Comparison of ENCODE assay signal across 17 cellular contexts in genomic region chr9:112328545-112328944, GRCh38. TPM values are rescaled to one million over a fixed set of nuclear protein-coding genes. Genes with fewer than 3 reads are reported as not detected.
DNase-seq lines count a peak whose midpoint lies in the region; ATAC-seq and TF ChIP-seq lines count a peak whose summit lies in the region.
"Had no signal": no experiment of that assay in that cellular context is flagged by ENCODE, and none has a peak within 500 bp of the region (broad histone marks: within the 10 kb centered on the region; RNA-seq: fewer than 3 reads in every experiment).

No MANE protein-coding gene starts in this region.

- H3K4me3 Mint-ChIP-seq in MCF 10A (ENCODE audit: unreplicated experiment) (no peak overlapping the region), WTC11 (no peak overlapping the region), endodermal cell (no peak overlapping the region)
- H3K4me3 Mint-ChIP-seq in stimulated activated naive B cell treated with anti-CD40 and anti-IgM and Interleukin-4, amounts not matched to agents 10 μg/mL and 1 μg/mL and 100 μg/mL, for 72 hours: no peak overlapping the region

- in situ Hi-C loops in mammary epithelial cell (cut with MboI; ENCODE audit: low sequenced_read_pairs in 2 of 2): no loop called here

- H3K9me3 ChIP-seq in mammary epithelial cell (replicated peaks; ENCODE audit: insufficient read depth, low read length) (no peaks in the 10 kb centered on the region), endodermal cell (ENCODE audit: control insufficient read depth, low read length) (no peaks in the 10 kb centered on the region), upper lobe of left lung (no peaks in the 10 kb centered on the region)
- H3K9me3 ChIP-seq: uterus had no signal

- DNase-seq in MCF 10A (ENCODE audit: unreplicated experiment) (no peak), mammary epithelial cell (no peak), WTC11 (ENCODE audit: low spot score) (no peak), endodermal cell (no peak), glomerular visceral epithelial cell (ENCODE audit: extremely low spot score) (no peak), upper lobe of left lung (no peak)
- DNase-seq in stimulated activated naive B cell treated with anti-CD40 and anti-IgM and Interleukin-4, amounts not matched to agents 10 μg/mL and 1 μg/mL and 100 μg/mL, for 72 hours: no peak
- DNase-seq in activated CD4-positive, alpha-beta T cell treated with anti-CD3 and anti-CD28 coated beads for 1 hour: no peak
- DNase-seq: activated CD4-positive, alpha-beta T cell treated with anti-CD3 and anti-CD28 coated beads, Interleukin-2, amount 50 U/mL, for 48 hours; brain microvascular endothelial cell; KG1; SHP77; stimulated activated naive CD8-positive, alpha-beta T cell treated with anti-CD3 and anti-CD28 coated beads, Interleukin-15, Interleukin-2, amounts not matched to agents 100 U/mL and 50 U/mL, for 24 hours; T-helper 9 cell; uterus had no signal

- no peak overlapping the region for H2AFZ ChIP-seq in mammary epithelial cell (ENCODE audit: low read depth, low read length)
- H2AFZ ChIP-seq: hepatocyte had no signal

- ATAC-seq in WTC11 (no peak), upper lobe of left lung (ENCODE audit: low FRiP score in 2 of 2) (no peak)
- no peak for ATAC-seq in stimulated activated naive B cell treated with anti-CD40 and anti-IgM and Interleukin-4, amounts not matched to agents 10 μg/mL and 1 μg/mL and 100 μg/mL, for 72 hours (replicated peaks)

- H3K4me1 ChIP-seq in mammary epithelial cell (ENCODE audit: insufficient read depth, low read length) (peaks cover 3% of the 10 kb centered on the region), endodermal cell (ENCODE audit: control insufficient read depth, insufficient read depth, low read length) (no peaks in the 10 kb centered on the region), upper lobe of left lung (peaks cover 28 to 52% (median 45%) of the 10 kb centered on the region in 4 donors)

- H3K27ac Mint-ChIP-seq in MCF 10A (ENCODE audit: low read depth, unreplicated experiment) (peak overlapping the region; percentile 81), WTC11 (peak overlapping the region; percentile 88; the same call in 1 of the 2 replicates), endodermal cell (peak overlapping the region; percentile 8)
- peak overlapping the region; percentile 84 for H3K27ac Mint-ChIP-seq in stimulated activated naive B cell treated with anti-CD40 and anti-IgM and Interleukin-4, amounts not matched to agents 10 μg/mL and 1 μg/mL and 100 μg/mL, for 72 hours
- H3K27ac Mint-ChIP-seq: progenitor cell of endocrine pancreas had no signal

- no peaks in the 10 kb centered on the region for H3K27me3 ChIP-seq in mammary epithelial cell (ENCODE audit: insufficient read depth, low read length)
- H3K27me3 ChIP-seq in endodermal cell (ENCODE audit: control insufficient read depth, insufficient read depth, low read length, poor library complexity, severe bottlenecking): no peaks in the 10 kb centered on the region
- no peaks in the 10 kb centered on the region for H3K27me3 ChIP-seq in upper lobe of left lung
- H3K27me3 ChIP-seq: brain microvascular endothelial cell, hepatocyte, uterus had no signal

- CTCF ChIA-PET in MCF 10A (lab: Yijun Ruan, JAX): interaction anchor here (1.1 to 3.1 kb wide), 2 partner anchors 15 to 216 kb away, joined by 4 to 15 read pairs; no protein-coding TSS in a partner anchor
- CTCF ChIA-PET in mammary epithelial cell (lab: Charles Lee; ENCODE audit: low non-redundant PET): no interaction called here
- CTCF ChIA-PET in WTC11 (lab: Charles Lee): no interaction called here

- dilution Hi-C loops in mammary epithelial cell (cut with HindIII; ENCODE audit: low sequenced_read_pairs): no loop called here

- H3K4me1 Mint-ChIP-seq in MCF 10A (ENCODE audit: insufficient read depth, unreplicated experiment) (peaks cover 29% of the 10 kb centered on the region), WTC11 (peaks cover 62% of the 10 kb centered on the region), endodermal cell (peaks cover 19% of the 10 kb centered on the region)
- peaks cover 28 to 69% of the 10 kb centered on the region in 2 donors for H3K4me1 Mint-ChIP-seq in stimulated activated naive B cell treated with anti-CD40 and anti-IgM and Interleukin-4, amounts not matched to agents 10 μg/mL and 1 μg/mL and 100 μg/mL, for 72 hours

- H3K27ac ChIP-seq in mammary epithelial cell (ENCODE audit: insufficient read depth, low read depth, low read length): no peak overlapping the region
- no peak overlapping the region for H3K27ac ChIP-seq in endodermal cell (ENCODE audit: low read depth, low read length)
- no peak overlapping the region for H3K27ac ChIP-seq in upper lobe of left lung
- H3K27ac ChIP-seq: brain microvascular endothelial cell, hepatocyte, uterus had no signal

- TF ChIP-seq POLR2A in upper lobe of left lung (IDR thresholded peaks at IDR 0.05): no peak

- 95% methylated on average over 2 of the region's 2 CpGs for WGBS in mammary epithelial cell (ENCODE audit: low coverage, missing lambda C conversion rate)
- 92 to 93% methylated on average over 2 of the region's 2 CpGs for WGBS in endodermal cell (ENCODE audit: insufficient coverage in 1 of 2, insufficient read length in 1 of 2), 2 experiments
- WGBS in upper lobe of left lung, 2 donors: 89% methylated on average over 2 of the region's 2 CpGs

- H3K36me3 Mint-ChIP-seq in MCF 10A (ENCODE audit: insufficient read depth, unreplicated experiment) (peaks cover 6% of the 10 kb centered on the region), WTC11 (0 out of 2 replicates have a peak, but pooled peaks cover 2% of the 10 kb centered on the region), endodermal cell (ENCODE audit: low read depth) (peaks cover 3% of the 10 kb centered on the region)
- H3K36me3 Mint-ChIP-seq in stimulated activated naive B cell treated with anti-CD40 and anti-IgM and Interleukin-4, amounts not matched to agents 10 μg/mL and 1 μg/mL and 100 μg/mL, for 72 hours: peaks cover 12 to 24% of the 10 kb centered on the region in 2 donors

- no peak for TF ChIP-seq EP300 in upper lobe of left lung (IDR thresholded peaks at IDR 0.05)

- H3K4me2 ChIP-seq in mammary epithelial cell (ENCODE audit: insufficient read depth, low read depth, low read length): no peak overlapping the region
- H3K4me2 ChIP-seq: hepatocyte had no signal

- H3K9ac ChIP-seq in mammary epithelial cell (ENCODE audit: insufficient read depth, low read length): no peak overlapping the region
- no peak overlapping the region for H3K9ac ChIP-seq in endodermal cell (ENCODE audit: extremely low read depth, low read length, poor library complexity, severe bottlenecking)

- H3K4me3 ChIP-seq in mammary epithelial cell (replicated peaks in 1 of 3; ENCODE audit: insufficient read depth in 1 of 3, low read depth in 2 of 3, low read length in 3 of 3) (no peak overlapping the region), endodermal cell (ENCODE audit: low read length) (no peak overlapping the region), upper lobe of left lung (no peak overlapping the region)
- H3K4me3 ChIP-seq: hepatocyte, uterus had no signal

- H3K79me2 ChIP-seq in mammary epithelial cell (ENCODE audit: insufficient read depth, low read length): peaks cover 96% of the 10 kb centered on the region

- H3K27me3 Mint-ChIP-seq in MCF 10A (ENCODE audit: insufficient read depth, unreplicated experiment): no peaks in the 10 kb centered on the region
- no peaks in the 10 kb centered on the region for H3K27me3 Mint-ChIP-seq in WTC11 (ENCODE audit: low read depth)
- H3K27me3 Mint-ChIP-seq in endodermal cell (ENCODE audit: insufficient read depth): no peaks in the 10 kb centered on the region
- H3K27me3 Mint-ChIP-seq in stimulated activated naive B cell treated with anti-CD40 and anti-IgM and Interleukin-4, amounts not matched to agents 10 μg/mL and 1 μg/mL and 100 μg/mL, for 72 hours: no peaks in the 10 kb centered on the region
- H3K27me3 Mint-ChIP-seq: progenitor cell of endocrine pancreas had no signal

- POLR2A ChIA-PET in MCF 10A (lab: Yijun Ruan, JAX): interaction anchor here (0.6 to 3.4 kb wide), 6 partner anchors 10 to 947 kb away, joined by 3 to 21 read pairs (median 4); partner anchors contain the start of gene HSDL2
- POLR2A ChIA-PET in WTC11 (lab: Charles Lee): no interaction called here

- TF ChIP-seq CTCF in MCF 10A (IDR thresholded peaks at IDR 0.05; ENCODE audit: unreplicated experiment): no peak
- no peak for TF ChIP-seq CTCF in mammary epithelial cell (conservative IDR thresholded peaks at IDR 0.05 in 1 of 2, IDR thresholded peaks at IDR 0.05 in 1 of 2; ENCODE audit: extremely low read depth in 1 of 2, insufficient read depth in 1 of 2, low read depth in 1 of 2, low read length in 2 of 2)
- no peak for TF ChIP-seq CTCF in WTC11 (IDR thresholded peaks at IDR 0.05)
- no peak for TF ChIP-seq CTCF in endodermal cell (conservative IDR thresholded peaks at IDR 0.05)
- TF ChIP-seq CTCF in upper lobe of left lung (IDR thresholded peaks at IDR 0.05): no peak

- BruUV-seq in MCF 10A (replicated peaks; lab: Mats Ljungman, UMichigan): no TSS peak
- BruUV-seq in mammary epithelial cell (replicated peaks; lab: Mats Ljungman, UMichigan): no TSS peak

- H4K20me1 ChIP-seq in mammary epithelial cell (ENCODE audit: insufficient read depth, low read length): no peaks in the 10 kb centered on the region

- intact Hi-C loops in MCF 10A (cut with micrococcal nuclease): no loop called here
- intact Hi-C loops in mammary epithelial cell (cut with micrococcal nuclease): no loop called here

- H3K9me3 Mint-ChIP-seq in MCF 10A (ENCODE audit: unreplicated experiment): no peaks in the 10 kb centered on the region
- H3K9me3 Mint-ChIP-seq in WTC11: no peaks in the 10 kb centered on the region
- no peaks in the 10 kb centered on the region for H3K9me3 Mint-ChIP-seq in endodermal cell
- H3K9me3 Mint-ChIP-seq in stimulated activated naive B cell treated with anti-CD40 and anti-IgM and Interleukin-4, amounts not matched to agents 10 μg/mL and 1 μg/mL and 100 μg/mL, for 72 hours: peaks cover 0 to 3% of the 10 kb centered on the region in 2 donors

- H3K36me3 ChIP-seq in mammary epithelial cell (ENCODE audit: insufficient read depth, low read length): peaks cover 1% of the 10 kb centered on the region
- peaks cover 14% of the 10 kb centered on the region for H3K36me3 ChIP-seq in endodermal cell (ENCODE audit: control insufficient read depth, insufficient read depth, low read length)
- no peaks in the 10 kb centered on the region for H3K36me3 ChIP-seq in upper lobe of left lung
- H3K36me3 ChIP-seq: brain microvascular endothelial cell, uterus had no signal

RNA-seq across cellular contexts. Expression of gene PTBP3, which starts 4.9 kb away (rescaled TPM):
- total RNA-seq in MCF 10A (2022) (79.2 and 83.4 TPM in 2 replicates), mammary epithelial cell (10 to 100 TPM; 73.2 to 95.9 TPM), WTC11 (2021) (97.5 to 108 TPM (median 100 TPM) in 3 replicates), endodermal cell (10 to 100 TPM; 83.3 to 94.8 TPM), upper lobe of left lung (10 to 100 TPM; 34.6 to 88.5 (median 74.4) TPM)
- polyA plus RNA-seq in mammary epithelial cell: 71.9 TPM
- polyA minus RNA-seq in mammary epithelial cell: 142 TPM
- 33.7 TPM for polyA plus RNA-seq in endodermal cell (2013, experiment 1 of 2)
- 36.1 TPM for polyA plus RNA-seq in endodermal cell (2013, experiment 2 of 2)

RNA-seq across cellular contexts. Expression of gene HSDL2, which starts 51.4 kb away (rescaled TPM):
- total RNA-seq in MCF 10A (2022) (20.6 and 26.7 TPM in 2 replicates), mammary epithelial cell (10 to 100 TPM; 33.5 to 34.2 TPM), WTC11 (2021) (13.8 to 15.3 TPM (median 14.3 TPM) in 3 replicates), endodermal cell (10 to 100 TPM; 22.5 to 29.1 TPM), upper lobe of left lung (10 to 100 TPM; 25.1 to 92.6 (median 46.2) TPM)
- polyA plus RNA-seq in mammary epithelial cell: 28.2 TPM
- polyA minus RNA-seq in mammary epithelial cell: 20.9 TPM
- polyA plus RNA-seq in endodermal cell (2013, experiment 1 of 2): 29.8 TPM
- polyA plus RNA-seq in endodermal cell (2013, experiment 2 of 2): 25.9 TPM

Comparison
In these comparisons a context has a peak if more than half of its experiments do, and no peak if none do; other contexts are left out.
1. H3K27ac Mint-ChIP-seq: peak in every context shown above with its lines; median percentile 88 in WTC11; 84 in stimulated activated naive B cell treated with anti-CD40 and anti-IgM and Interleukin-4, amounts not matched to agents 10 μg/mL and 1 μg/mL and 100 μg/mL, for 72 hours; 81 in MCF 10A; 8 in endodermal cell.